9 cellular contexts compared by ENCODE assay signal in genomic region chr4:55636622-55636999, GRCh38. TPM values are rescaled to one million over a fixed set of nuclear protein-coding genes. Genes with fewer than 3 reads are reported as not detected.
A peak's percentile ranks its signal among the peaks of the same experiment; 100 is the strongest.
DNase-seq lines count a peak whose midpoint lies in the region; ATAC-seq and TF ChIP-seq lines count a peak whose summit lies in the region.
"Had no signal": no experiment of that assay in that cellular context is flagged by ENCODE, and none has a peak within 500 bp of the region (broad histone marks: within the 10 kb centered on the region; RNA-seq: fewer than 3 reads in every experiment).

No MANE protein-coding gene starts in this region.

- H3K27me3 Mint-ChIP-seq in activated T-cell treated with anti-CD3 and anti-CD28 coated beads, Interleukin-2, amount 50 U/mL, for 4 hours (ENCODE audit: low read depth), result peaks cover 38% of the 10 kb centered on the region
- peaks cover 65% of the 10 kb centered on the region for H3K27me3 Mint-ChIP-seq in activated naive CD8-positive, alpha-beta T cell treated with anti-CD3 and anti-CD28 coated beads, Interleukin-2, amount 10 ng/mL, durations not matched to agents 7 days and 5 days

- no peaks in the 10 kb centered on the region for H3K36me3 Mint-ChIP-seq in activated T-cell treated with anti-CD3 and anti-CD28 coated beads, Interleukin-2, amount 50 U/mL, for 4 hours (ENCODE audit: insufficient read depth)
- no peaks in the 10 kb centered on the region for H3K36me3 Mint-ChIP-seq in activated naive CD8-positive, alpha-beta T cell treated with anti-CD3 and anti-CD28 coated beads, Interleukin-2, amount 10 ng/mL, durations not matched to agents 7 days and 5 days

- no peaks in the 10 kb centered on the region for H3K9me3 ChIP-seq in stomach

- WGBS in stomach, 5 donors, result 9 to 14% (median 11%) methylated on average over 8 of the region's 8 CpGs

- H3K36me3 ChIP-seq in stomach, result no peaks in the 10 kb centered on the region

- no peak for TF ChIP-seq CTCF in stomach (IDR thresholded peaks at IDR 0.05)

- POLR2A ChIA-PET in activated naive CD8-positive, alpha-beta T cell treated with anti-CD3 and anti-CD28 coated beads, Interleukin-2, amount 10 ng/mL, durations not matched to agents 7 days and 5 days (lab: Charles Lee), result no interaction called here

- TF ChIP-seq EP300 in stomach (IDR thresholded peaks at IDR 0.05), result no peak

- H3K27ac Mint-ChIP-seq in activated naive CD8-positive, alpha-beta T cell treated with anti-CD3 and anti-CD28 coated beads, Interleukin-2, amount 10 ng/mL, durations not matched to agents 7 days and 5 days, result no peak overlapping the region
- H3K27ac Mint-ChIP-seq: CD14-positive monocyte had no signal

- intact Hi-C loops in stomach (cut with DNase I; ENCODE audit: low total_unique reads), result no loop called here

- DNase-seq in activated T-cell treated with anti-CD3 and anti-CD28 coated beads, Interleukin-2, amount 50 U/mL, for 4 hours, result no peak
- no peak for DNase-seq in activated T-cell treated with anti-CD3 and anti-CD28 coated beads, Interleukin-2, amount 50 U/mL, for 48 hours
- DNase-seq in activated naive CD8-positive, alpha-beta T cell treated with anti-CD3 and anti-CD28 coated beads, Interleukin-2, amount 10 ng/mL, durations not matched to agents 7 days and 5 days, result no peak
- DNase-seq in iPS-NIHi11 (ENCODE audit: low spot score) (peak; percentile 21), stomach (no peak), GM19238 (ENCODE audit: insufficient read length, low spot score) (no peak), RKO (ENCODE audit: low spot score) (no peak)

- TF ChIP-seq POLR2A in stomach (IDR thresholded peaks at IDR 0.05), result no peak

- peaks cover 15 to 24% (median 20%) of the 10 kb centered on the region in 4 donors for H3K4me1 ChIP-seq in stomach

- H3K9me3 Mint-ChIP-seq in activated T-cell treated with anti-CD3 and anti-CD28 coated beads, Interleukin-2, amount 50 U/mL, for 4 hours, result no peaks in the 10 kb centered on the region
- no peaks in the 10 kb centered on the region for H3K9me3 Mint-ChIP-seq in activated naive CD8-positive, alpha-beta T cell treated with anti-CD3 and anti-CD28 coated beads, Interleukin-2, amount 10 ng/mL, durations not matched to agents 7 days and 5 days

- no peak overlapping the region for H3K27ac ChIP-seq in stomach

- H3K4me1 Mint-ChIP-seq in activated T-cell treated with anti-CD3 and anti-CD28 coated beads, Interleukin-2, amount 50 U/mL, for 4 hours (ENCODE audit: low read depth), result peaks cover 12% of the 10 kb centered on the region
- H3K4me1 Mint-ChIP-seq in activated naive CD8-positive, alpha-beta T cell treated with anti-CD3 and anti-CD28 coated beads, Interleukin-2, amount 10 ng/mL, durations not matched to agents 7 days and 5 days, result peaks cover 12% of the 10 kb centered on the region

- H3K4me3 Mint-ChIP-seq in activated T-cell treated with anti-CD3 and anti-CD28 coated beads, Interleukin-2, amount 50 U/mL, for 4 hours, result peak overlapping the region; percentile 5
- peak overlapping the region; percentile 77 for H3K4me3 Mint-ChIP-seq in activated naive CD8-positive, alpha-beta T cell treated with anti-CD3 and anti-CD28 coated beads, Interleukin-2, amount 10 ng/mL, durations not matched to agents 7 days and 5 days

- peak overlapping the region; percentile 33 to 57 (median 46) for H3K4me3 ChIP-seq in stomach

- peaks cover 2 to 64% (median 25%) of the 10 kb centered on the region in 3 donors for H3K27me3 ChIP-seq in stomach

- ATAC-seq in activated T-cell treated with anti-CD3 and anti-CD28 coated beads, Interleukin-2, amount 50 U/mL, for 4 hours, result no peak
- ATAC-seq in activated naive CD8-positive, alpha-beta T cell treated with anti-CD3 and anti-CD28 coated beads, Interleukin-2, amount 10 ng/mL, durations not matched to agents 7 days and 5 days (ENCODE audit: low read depth), result no peak
- ATAC-seq in HG03039 (IDR thresholded peaks at IDR 0.05; ENCODE audit: unreplicated experiment), result no peak

RNA-seq across cellular contexts. Expression of gene NMU, which starts 0.5 kb away (rescaled TPM):
- under 1 TPM; 0.50 to 0.92 (median 0.58) TPM for total RNA-seq in activated T-cell treated with anti-CD3 and anti-CD28 coated beads, Interleukin-2, amount 50 U/mL, for 4 hours
- total RNA-seq in activated naive CD8-positive, alpha-beta T cell treated with anti-CD3 and anti-CD28 coated beads, Interleukin-2, amount 10 ng/mL, durations not matched to agents 7 days and 5 days, result not detected
- under 1 TPM in 1 of 5 donors, not detected in 4; 0.92 TPM for total RNA-seq in stomach
- 10 to 100 TPM in 1 of 3 donors, 1 to 10 TPM in 1, under 1 TPM in 1; 0.56 to 46.1 (median 1.2) TPM for polyA plus RNA-seq in stomach
- polyA plus RNA-seq: CD14-positive monocyte had no signal

RNA-seq across cellular contexts. Expression of gene PDCL2, which starts 44.6 kb away (rescaled TPM):
- total RNA-seq in activated T-cell treated with anti-CD3 and anti-CD28 coated beads, Interleukin-2, amount 50 U/mL, for 4 hours, result not detected
- not detected for total RNA-seq in activated naive CD8-positive, alpha-beta T cell treated with anti-CD3 and anti-CD28 coated beads, Interleukin-2, amount 10 ng/mL, durations not matched to agents 7 days and 5 days
- total RNA-seq in stomach, result not detected
- polyA plus RNA-seq in stomach, result under 1 TPM in 1 of 3 donors, not detected in 2; 0.45 TPM
- polyA plus RNA-seq: CD14-positive monocyte had no signal
